Comparison of ENCODE assay signal across 9 cellular contexts in genomic region chr22:37052386-37053309, GRCh38. TPM values are rescaled to one million over a fixed set of nuclear protein-coding genes. Genes with fewer than 3 reads are reported as not detected.
A peak's percentile ranks its signal among the peaks of the same experiment; 100 is the strongest.
DNase-seq lines count a peak whose midpoint lies in the region; FAIRE-seq and TF ChIP-seq lines count a peak whose summit lies in the region.
"Had no signal": no experiment of that assay in that cellular context is flagged by ENCODE, and none has a peak within 500 bp of the region (broad histone marks: within the 10 kb centered on the region; RNA-seq: fewer than 3 reads in every experiment).

No MANE protein-coding gene starts in this region.

- no peaks in the 10 kb centered on the region for H3K9me3 Mint-ChIP-seq in activated T-cell treated with anti-CD3 and anti-CD28 coated beads, Interleukin-2, amount 50 U/mL, for 24 hours

- peaks cover 0 to 28% (median 9%) of the 10 kb centered on the region in 4 donors for H3K4me1 ChIP-seq in tibial nerve

- TF ChIP-seq POLR2A in lower leg skin (IDR thresholded peaks at IDR 0.05) (no peak), tibial nerve (IDR thresholded peaks at IDR 0.05) (no peak), H54 (IDR thresholded peaks at IDR 0.05; ENCODE audit: low read depth, low read length) (no peak)

- H3K4me1 Mint-ChIP-seq in activated T-cell treated with anti-CD3 and anti-CD28 coated beads, Interleukin-2, amount 50 U/mL, for 24 hours (ENCODE audit: low read depth): peaks cover 19% of the 10 kb centered on the region

- H3K4me3 ChIP-seq in astrocyte of the spinal cord (ENCODE audit: low read depth, low read length): peak overlapping the region; percentile 59
- peak overlapping the region; percentile 54 for H3K4me3 ChIP-seq in lower leg skin (ENCODE audit: low read depth, poor library complexity, severe bottlenecking)
- peak overlapping the region; percentile 61 to 87 (median 66) for H3K4me3 ChIP-seq in tibial nerve

- peak overlapping the region; percentile 76 for H3K27ac Mint-ChIP-seq in activated T-cell treated with anti-CD3 and anti-CD28 coated beads, Interleukin-2, amount 50 U/mL, for 24 hours

- in situ Hi-C loops in astrocyte of the spinal cord (cut with HindIII; ENCODE audit: low sequenced_read_pairs): no loop called here

- H3K27me3 Mint-ChIP-seq in activated T-cell treated with anti-CD3 and anti-CD28 coated beads, Interleukin-2, amount 50 U/mL, for 24 hours: no peaks in the 10 kb centered on the region

- no peak for TF ChIP-seq EP300 in tibial nerve (IDR thresholded peaks at IDR 0.05)

- peak overlapping the region in 1 of 4 donors; percentile 54 for H3K27ac ChIP-seq in tibial nerve
- H3K27ac ChIP-seq: SK-N-MC had no signal

- peaks cover 44% of the 10 kb centered on the region for H3K36me3 Mint-ChIP-seq in activated T-cell treated with anti-CD3 and anti-CD28 coated beads, Interleukin-2, amount 50 U/mL, for 24 hours (ENCODE audit: low read depth)

- DNase-seq in activated T-cell treated with anti-CD3 and anti-CD28 coated beads, Interleukin-2, amount 50 U/mL, for 24 hours: no peak
- no peak for DNase-seq in activated T-cell treated with anti-CD3 and anti-CD28 coated beads, Interleukin-2, amount 50 U/mL, for 48 hours
- no peak for DNase-seq in astrocyte of the spinal cord (ENCODE audit: low read depth, low spot score)
- DNase-seq in lower leg skin (ENCODE audit: low spot score in 2 of 2): no peak
- DNase-seq in tibial nerve (ENCODE audit: low spot score in 2 of 2): no peak
- no peak for DNase-seq in H54 (ENCODE audit: insufficient read length, low spot score)
- no peak for DNase-seq in NCI-H1694 treated with DMSO at 0.1 percent for 48 hours (lab: John Stamatoyannopoulos, UW)
- no peak for DNase-seq in stimulated activated naive CD4-positive, alpha-beta T cell (lab: John Stamatoyannopoulos, UW)

- H3K27me3 ChIP-seq in tibial nerve: no peaks in the 10 kb centered on the region

- no peaks in the 10 kb centered on the region for H3K9me3 ChIP-seq in tibial nerve

- H3K4me3 Mint-ChIP-seq in activated T-cell treated with anti-CD3 and anti-CD28 coated beads, Interleukin-2, amount 50 U/mL, for 24 hours: peak overlapping the region; percentile 82

- TF ChIP-seq CTCF in astrocyte of the spinal cord (IDR thresholded peaks at IDR 0.05; ENCODE audit: low read depth, low read length): no peak
- TF ChIP-seq CTCF in lower leg skin (IDR thresholded peaks at IDR 0.05): no peak
- no peak for TF ChIP-seq CTCF in tibial nerve (IDR thresholded peaks at IDR 0.05)

- H3K36me3 ChIP-seq in tibial nerve: peaks cover 0 to 47% (median 0%) of the 10 kb centered on the region in 3 donors

- WGBS in lower leg skin, 2 donors: 73 to 86% methylated on average over 24 to 25 of the region's 25 CpGs
- 67 to 77% methylated on average over 22 to 25 of the region's 25 CpGs for WGBS in tibial nerve, 2 donors

- intact Hi-C loops in lower leg skin (cut with DNase I; ENCODE audit: low total_unique reads): no loop called here

- FAIRE-seq in H54 (lab: Jason Lieb, UNC): no peak

RNA-seq across cellular contexts. Expression of gene KCTD17, which starts 1.1 kb away (rescaled TPM):
- total RNA-seq in lower leg skin: 10 to 100 TPM; 32.4 to 58.0 (median 48.1) TPM
- total RNA-seq in tibial nerve: 10 to 100 TPM in 3 of 4 donors, 1 to 10 TPM in 1; 7.4 to 24.7 (median 20.2) TPM

RNA-seq across cellular contexts. Expression of gene MPST, which starts 33.1 kb away (rescaled TPM):
- total RNA-seq in lower leg skin (100 to 1,000 TPM; 225 to 336 (median 276) TPM), tibial nerve (100 to 1,000 TPM; 193 to 258 (median 199) TPM)

RNA-seq across cellular contexts. Expression of gene TST, which starts 33.4 kb away (rescaled TPM):
- total RNA-seq in lower leg skin (100 to 1,000 TPM in 1 of 4 donors, 10 to 100 TPM in 3; 47.9 to 114 (median 62.5) TPM), tibial nerve (10 to 100 TPM; 44.1 to 76.4 (median 66.7) TPM)

RNA-seq across cellular contexts. Expression of gene TMPRSS6, which starts 56.9 kb away (rescaled TPM):
- 1 to 10 TPM in 3 of 4 donors, under 1 TPM in 1; 0.65 to 7.5 (median 2.8) TPM for total RNA-seq in lower leg skin
- total RNA-seq in tibial nerve: not detected
